1 cellular context compared by ENCODE assay signal in the genomic region with DNA sequence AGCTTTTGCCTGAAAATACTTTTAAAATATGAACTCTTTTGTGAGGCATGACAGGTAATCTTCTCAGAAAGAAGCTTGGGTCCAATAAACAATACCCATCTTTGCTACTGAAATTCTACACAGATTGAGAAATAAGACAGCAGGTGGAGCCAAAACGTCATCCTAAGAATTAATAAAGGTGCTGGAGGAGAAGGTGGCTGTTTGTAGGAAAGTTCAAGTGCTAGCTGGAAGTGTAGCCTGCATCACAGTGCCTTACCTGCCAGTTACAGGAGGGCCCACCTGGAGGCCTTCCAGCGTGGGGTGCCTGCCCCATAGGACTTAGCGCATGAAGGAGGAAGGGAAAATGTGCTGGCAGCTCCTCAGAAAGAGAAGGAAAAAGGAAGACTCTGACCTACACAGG.
TF ChIP-seq lines count a peak whose summit lies in the region.

No MANE protein-coding gene starts in this region.

TF ChIP-seq in GM23338, 12 proteins besides CTCF, POLR2A, EP300 and RAD21 (continued from another document):
- TF ChIP-seq, protein P1, sequence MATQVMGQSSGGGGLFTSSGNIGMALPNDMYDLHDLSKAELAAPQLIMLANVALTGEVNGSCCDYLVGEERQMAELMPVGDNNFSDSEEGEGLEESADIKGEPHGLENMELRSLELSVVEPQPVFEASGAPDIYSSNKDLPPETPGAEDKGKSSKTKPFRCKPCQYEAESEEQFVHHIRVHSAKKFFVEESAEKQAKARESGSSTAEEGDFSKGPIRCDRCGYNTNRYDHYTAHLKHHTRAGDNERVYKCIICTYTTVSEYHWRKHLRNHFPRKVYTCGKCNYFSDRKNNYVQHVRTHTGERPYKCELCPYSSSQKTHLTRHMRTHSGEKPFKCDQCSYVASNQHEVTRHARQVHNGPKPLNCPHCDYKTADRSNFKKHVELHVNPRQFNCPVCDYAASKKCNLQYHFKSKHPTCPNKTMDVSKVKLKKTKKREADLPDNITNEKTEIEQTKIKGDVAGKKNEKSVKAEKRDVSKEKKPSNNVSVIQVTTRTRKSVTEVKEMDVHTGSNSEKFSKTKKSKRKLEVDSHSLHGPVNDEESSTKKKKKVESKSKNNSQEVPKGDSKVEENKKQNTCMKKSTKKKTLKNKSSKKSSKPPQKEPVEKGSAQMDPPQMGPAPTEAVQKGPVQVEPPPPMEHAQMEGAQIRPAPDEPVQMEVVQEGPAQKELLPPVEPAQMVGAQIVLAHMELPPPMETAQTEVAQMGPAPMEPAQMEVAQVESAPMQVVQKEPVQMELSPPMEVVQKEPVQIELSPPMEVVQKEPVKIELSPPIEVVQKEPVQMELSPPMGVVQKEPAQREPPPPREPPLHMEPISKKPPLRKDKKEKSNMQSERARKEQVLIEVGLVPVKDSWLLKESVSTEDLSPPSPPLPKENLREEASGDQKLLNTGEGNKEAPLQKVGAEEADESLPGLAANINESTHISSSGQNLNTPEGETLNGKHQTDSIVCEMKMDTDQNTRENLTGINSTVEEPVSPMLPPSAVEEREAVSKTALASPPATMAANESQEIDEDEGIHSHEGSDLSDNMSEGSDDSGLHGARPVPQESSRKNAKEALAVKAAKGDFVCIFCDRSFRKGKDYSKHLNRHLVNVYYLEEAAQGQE (IDR thresholded peaks at IDR 0.05; ENCODE audit: unreplicated experiment): no peak
- TF ChIP-seq NANOG (IDR thresholded peaks at IDR 0.05; ENCODE audit: borderline replicate concordance): no peak
TF ChIP-seq in GM23338: peak in this region for 0.
